Comparison of ENCODE assay signal across 9 cellular contexts in the genomic region with DNA sequence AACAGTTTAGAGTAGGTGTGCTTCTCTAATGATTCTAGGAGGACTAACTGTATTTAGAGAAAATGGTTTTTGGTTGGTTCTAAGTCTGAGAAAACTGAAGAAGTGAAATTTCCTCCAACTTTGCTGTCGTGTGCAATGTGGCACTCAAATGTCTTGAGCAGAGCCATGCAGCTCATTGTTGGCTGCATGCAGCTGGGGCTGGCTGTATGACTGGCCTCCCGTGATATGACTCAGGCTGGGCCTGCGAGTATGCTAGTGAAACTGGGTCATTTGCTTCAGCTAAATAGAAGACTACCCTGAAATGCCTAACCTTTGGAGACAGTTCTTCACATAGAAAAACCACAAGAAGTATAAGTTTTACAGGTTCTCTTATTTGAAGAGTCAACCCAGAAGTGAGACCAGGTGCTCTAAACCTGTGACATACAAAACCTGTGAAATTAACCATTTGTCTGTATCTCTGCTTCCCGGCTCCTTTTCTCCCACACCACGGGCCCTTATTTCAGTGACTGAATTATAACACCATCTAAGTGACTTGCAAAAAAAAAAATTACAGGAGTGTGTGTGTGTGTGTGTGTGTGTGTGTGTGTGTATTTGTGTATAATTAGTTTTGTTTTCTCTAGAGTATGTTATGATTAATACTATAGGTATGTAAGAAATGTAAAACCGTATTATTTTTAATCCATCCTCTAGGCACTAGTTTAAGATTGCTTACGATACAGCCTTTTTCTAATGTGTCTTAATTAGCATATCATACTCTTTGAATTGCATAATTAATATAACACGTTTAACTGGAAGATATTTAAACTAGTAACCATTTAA. TPM values are rescaled to one million over a fixed set of nuclear protein-coding genes. Genes with fewer than 3 reads are reported as not detected.
DNase-seq lines count a peak whose midpoint lies in the region; ATAC-seq, FAIRE-seq and TF ChIP-seq lines count a peak whose summit lies in the region.
"Had no signal": no experiment of that assay in that cellular context is flagged by ENCODE, and none has a peak within 500 bp of the region (broad histone marks: within the 10 kb centered on the region; RNA-seq: fewer than 3 reads in every experiment).

No MANE protein-coding gene starts in this region.

- peaks cover 3% of the 10 kb centered on the region; the same call in 1 of the 2 replicates for H3K79me2 ChIP-seq in OCI-LY3 (ENCODE audit: low read length)
- no peaks in the 10 kb centered on the region for H3K79me2 ChIP-seq in GM12878 (ENCODE audit: control insufficient read depth, insufficient read depth, low read length)

- TF ChIP-seq CTCF in OCI-LY3 (IDR thresholded peaks at IDR 0.05; ENCODE audit: low read depth, low read length): no peak
- TF ChIP-seq CTCF in GM12878 (IDR thresholded peaks at IDR 0.05 in 2 of 3, conservative IDR thresholded peaks at IDR 0.05 in 1 of 3; ENCODE audit: control insufficient read depth in 2 of 3, extremely low read depth in 1 of 3, insufficient read depth in 1 of 3, low read depth in 3 of 3, low read length in 3 of 3): no peak
- no peak for TF ChIP-seq CTCF in gastrocnemius medialis (IDR thresholded peaks at IDR 0.05 in 4 of 5, conservative IDR thresholded peaks at IDR 0.05 in 1 of 5)

- H3K9ac ChIP-seq in OCI-LY3 (ENCODE audit: low read length) (peak overlapping the region; percentile 58), GM12878 (ENCODE audit: control insufficient read depth, insufficient read depth, low read length) (peak overlapping the region; percentile 40; the same call in 1 of the 2 replicates)

- H3K27ac ChIP-seq in OCI-LY3 (ENCODE audit: low read length): peak overlapping the region; percentile 91
- H3K27ac ChIP-seq in GM12878 (ENCODE audit: control insufficient read depth, insufficient read depth): peak overlapping the region; percentile 73
- H3K27ac ChIP-seq in gastrocnemius medialis: no peak overlapping the region
- H3K27ac ChIP-seq: lower lobe of right lung had no signal

- H2AFZ ChIP-seq in OCI-LY3 (ENCODE audit: low read depth, low read length) (no peak overlapping the region), GM12878 (ENCODE audit: control insufficient read depth, low read depth, low read length) (peak overlapping the region; percentile 44)

- H3K9me3 ChIP-seq in OCI-LY3 (ENCODE audit: insufficient read depth, low read length): peaks cover 9% of the 10 kb centered on the region; the same call in 1 of the 2 replicates
- peaks cover 2% of the 10 kb centered on the region; the same call in 2 of the 3 replicates for H3K9me3 ChIP-seq in GM12878 (replicated peaks; ENCODE audit: control insufficient read depth, insufficient read depth, low read length)
- H3K9me3 ChIP-seq in gastrocnemius medialis: no peaks in the 10 kb centered on the region
- H3K9me3 ChIP-seq: lower lobe of right lung had no signal

- H3K36me3 ChIP-seq in OCI-LY3 (replicated peaks; ENCODE audit: low read depth, low read length): peaks cover 69% of the 10 kb centered on the region
- peaks cover 0 to 15% of the 10 kb centered on the region in 2 experiments; a peak in 1 of 4 replicates for H3K36me3 ChIP-seq in GM12878 (ENCODE audit: control insufficient read depth in 2 of 2, insufficient read depth in 2 of 2, low read length in 1 of 2)
- H3K36me3 ChIP-seq in gastrocnemius medialis: peaks cover 4 to 70% of the 10 kb centered on the region in 2 donors

- peak; percentile 16 for DNase-seq in H54 (ENCODE audit: insufficient read length, low spot score)
- peak; percentile 97 for DNase-seq in GM12878 (ENCODE audit: low read depth, low spot score)
- peak in 1 of 2 donors; percentile 39 for DNase-seq in gastrocnemius medialis
- DNase-seq in SW480 (ENCODE audit: low spot score): no peak
- DNase-seq in KG1 (lab: John Stamatoyannopoulos, UW): no peak
- DNase-seq in NCI-H187 treated with DMSO at 0.1 percent for 48 hours (lab: John Stamatoyannopoulos, UW): no peak
- DNase-seq: lower lobe of right lung had no signal

- H4K20me1 ChIP-seq in OCI-LY3 (ENCODE audit: insufficient read depth, low read length): no peaks in the 10 kb centered on the region
- H4K20me1 ChIP-seq in GM12878 (ENCODE audit: control insufficient read depth, insufficient read depth): no peaks in the 10 kb centered on the region

- peak; percentile 99 for ATAC-seq in GM18499 (IDR thresholded peaks at IDR 0.05; ENCODE audit: insufficient read depth, unreplicated experiment)
- ATAC-seq in GM12878: peak; percentile 99
- ATAC-seq in gastrocnemius medialis: peak; percentile 63 to 93

- RAD21 ChIA-PET in GM12878 (lab: Charles Lee; ENCODE audit: unreplicated experiment): interaction anchor here (0.6 to 4.5 kb wide), 5 partner anchors 15 to 62 kb away, joined by 3 to 36 read pairs (median 6); a partner anchor contains a TSS

- SMC1A ChIA-PET in GM12878 (lab: Charles Lee; ENCODE audit: uncharacterized antibody, unreplicated experiment): interaction anchor here (0.8 to 6.6 kb wide), 8 partner anchors 14 to 75 kb away, joined by 3 to 54 read pairs (median 6); no protein-coding TSS in a partner anchor

- H3K27me3 ChIP-seq in OCI-LY3 (ENCODE audit: low read depth, low read length) (no peaks in the 10 kb centered on the region), GM12878 (replicated peaks in 1 of 2; ENCODE audit: control insufficient read depth in 2 of 2, insufficient read depth in 2 of 2, low read length in 1 of 2) (no peaks in the 10 kb centered on the region), gastrocnemius medialis (no peaks in the 10 kb centered on the region)

- in situ Hi-C loops in GM12878 (cut with MboI): no loop called here
- in situ Hi-C loops in gastrocnemius medialis (cut with MboI; ENCODE audit: low sequenced_read_pairs in 4 of 4): no loop called here

- TF ChIP-seq POLR2A in H54 (IDR thresholded peaks at IDR 0.05; ENCODE audit: low read depth, low read length) (no peak), GM12878 (IDR thresholded peaks at IDR 0.05; ENCODE audit: low read depth, low read length) (peak; percentile 72), gastrocnemius medialis (IDR thresholded peaks at IDR 0.05) (no peak)

- H3K4me2 ChIP-seq in OCI-LY3 (ENCODE audit: low read length) (peak overlapping the region; percentile 73), GM12878 (ENCODE audit: control insufficient read depth, insufficient read depth) (peak overlapping the region; percentile 83)

- intact Hi-C loops in GM12878 (cut with micrococcal nuclease; ENCODE audit: unreplicated experiment) (loop anchor here (1.0 to 2.0 kb wide), 8 partner anchors 16 to 136 kb away; a partner anchor contains a TSS), gastrocnemius medialis (cut with DNase I; ENCODE audit: low total_unique reads) (no loop called here)

- CTCF ChIA-PET in GM12878 (lab: Yijun Ruan, JAX): interaction anchor here (0.8 to 3.4 kb wide), 6 partner anchors 7 to 77 kb away, joined by 3 to 38 read pairs (median 6); a partner anchor contains a TSS

- WGBS in GM12878 (ENCODE audit: insufficient coverage, insufficient replicate concordance, low lambda C conversion rate, missing lambda C conversion rate): 19% methylated on average over 8 of the region's 8 CpGs

- no TSS peak for BruUV-seq in GM12878 (replicated peaks; lab: Mats Ljungman, UMichigan)

- TF ChIP-seq EP300 in GM12878 (IDR thresholded peaks at IDR 0.05; ENCODE audit: borderline replicate concordance in 1 of 2, control insufficient read depth in 1 of 2, low read depth in 2 of 2, low read length in 2 of 2): peak; percentile 94 to 97

- 0 out of 2 replicates have a peak, but pooled peaks have one; percentile 6 for TF ChIP-seq RAD21 in GM12878 (IDR thresholded peaks at IDR 0.05; ENCODE audit: insufficient read depth, low read depth, low read length)

- peak; percentile 93 for FAIRE-seq in H54 (lab: Jason Lieb, UNC)
- FAIRE-seq in GM12878 (lab: Jason Lieb, UNC): peak; percentile 99

- POLR2A ChIA-PET in GM12878 (lab: Charles Lee): interaction anchor here (0.5 to 2.9 kb wide), 7 partner anchors 15 to 76 kb away, joined by 3 to 16 read pairs (median 3); a partner anchor contains a TSS

- H3K4me3 ChIP-seq in OCI-LY3 (ENCODE audit: low read length): peak overlapping the region; percentile 55
- no peak overlapping the region for H3K4me3 ChIP-seq in GM12878
- H3K4me3 ChIP-seq in gastrocnemius medialis: no peak overlapping the region
- H3K4me3 ChIP-seq: lower lobe of right lung had no signal

- H3K4me1 ChIP-seq in OCI-LY3 (ENCODE audit: low read length) (peaks cover 49% of the 10 kb centered on the region), GM12878 (ENCODE audit: control insufficient read depth, insufficient read depth, low read length) (peaks cover 28% of the 10 kb centered on the region), gastrocnemius medialis (no peaks in the 10 kb centered on the region)
- H3K4me1 ChIP-seq: lower lobe of right lung had no signal

TF ChIP-seq in GM12878, 131 proteins besides CTCF, POLR2A, EP300 and RAD21 (continues in another document):
- TF ChIP-seq SUPT20H (IDR thresholded peaks at IDR 0.05; ENCODE audit: borderline replicate concordance, control insufficient read depth, low read depth, low read length) (no peak), SREBF1 (IDR thresholded peaks at IDR 0.05; ENCODE audit: low read length) (peak; percentile 87; the same call in 1 of the 2 replicates), POLR2AphosphoS5 (IDR thresholded peaks at IDR 0.05; ENCODE audit: low read length) (peak; percentile 79), SP1 (IDR thresholded peaks at IDR 0.05; ENCODE audit: low read depth, low read length) (peak; percentile 69), NFXL1 (IDR thresholded peaks at IDR 0.05; ENCODE audit: borderline replicate concordance) (no peak), NR2C1 (IDR thresholded peaks at IDR 0.05) (no peak), SMAD1 (IDR thresholded peaks at IDR 0.05; ENCODE audit: low read depth, partially characterized antibody) (no peak), TARDBP (IDR thresholded peaks at IDR 0.05; ENCODE audit: borderline replicate concordance) (peak; percentile 68; the same call in 1 of the 2 replicates)

RNA-seq across cellular contexts. Expression of a gene that starts 15.9 kb away (rescaled TPM):
- total RNA-seq in GM12878 (2013; cell fraction: nucleolus; rRNA removed): 89.3 and 93.7 TPM in 2 replicates
- 8.8 and 10.0 TPM in 2 replicates for total RNA-seq in GM12878 (2014; rRNA removed)
- total RNA-seq in GM12878 (2014; rRNA removed; fragmentation: Illumina TruSeq; extraction: Trizol): 8.2 and 8.6 TPM in 2 replicates
- 6.4 TPM in 2 replicates for total RNA-seq in GM12878 (2021)
- polyA plus RNA-seq in GM12878 (2011; ENCODE audit: low read depth): 4.8 TPM
- 18.0 and 28.6 TPM in 2 replicates for polyA plus RNA-seq in GM12878 (2011; rRNA removed)
- 5.1 and 6.2 TPM in 2 replicates for polyA plus RNA-seq in GM12878 (2011; cell fraction: cytosol; rRNA removed)
- 33.6 and 33.8 TPM in 2 replicates for polyA plus RNA-seq in GM12878 (2011; cell fraction: nucleus; rRNA removed)
- 9.0 and 14.9 TPM in 2 replicates for polyA plus RNA-seq in GM12878 (2012)
- polyA plus RNA-seq in GM12878 (2014; fragmentation: Illumina TruSeq; extraction: Trizol): 8.0 and 10.7 TPM in 2 replicates
- 1 to 10 TPM; 2.8 to 2.9 TPM for polyA plus RNA-seq in GM12878 (2014; fragmentation: Nextera tagmentation; extraction: Ambion mirVana)
- 6.9 and 10.5 TPM in 2 replicates for polyA plus RNA-seq in GM12878 (2014; rRNA removed)
- 10 to 100 TPM; 13.5 to 14.0 TPM for polyA plus RNA-seq in GM12878 (2016; fragmentation: Nextera tagmentation; extraction: Ambion mirVana)
- polyA minus RNA-seq in GM12878 (2011; rRNA and poly(A)+ RNA removed): 14.7 and 17.3 TPM in 2 replicates
- polyA minus RNA-seq in GM12878 (2011; cell fraction: cytosol; rRNA and poly(A)+ RNA removed): 6.1 and 6.7 TPM in 2 replicates
- polyA minus RNA-seq in GM12878 (2011; cell fraction: nucleus; rRNA and poly(A)+ RNA removed): 24.1 and 33.1 TPM in 2 replicates
- 10 to 100 TPM in 1 of 4 donors, 1 to 10 TPM in 3; 2.9 to 15.6 (median 5.6) TPM for total RNA-seq in gastrocnemius medialis

Comparison
In these comparisons a context has a peak if more than half of its experiments do, and no peak if none do; other contexts are left out.
1. DNase-seq: peak in H54 (single experiment) and GM12878 (single experiment); none in SW480 (single experiment), KG1 (single experiment) and NCI-H187 treated with DMSO at 0.1 percent for 48 hours (single experiment).
2. H3K27ac ChIP-seq: peak in OCI-LY3 (single experiment) and GM12878 (single experiment); none in gastrocnemius medialis (0 of 4).
3. Peak in every context shown above with its lines, with median percentiles within 50 percentile points of each other: ATAC-seq.